In the genomic region with DNA sequence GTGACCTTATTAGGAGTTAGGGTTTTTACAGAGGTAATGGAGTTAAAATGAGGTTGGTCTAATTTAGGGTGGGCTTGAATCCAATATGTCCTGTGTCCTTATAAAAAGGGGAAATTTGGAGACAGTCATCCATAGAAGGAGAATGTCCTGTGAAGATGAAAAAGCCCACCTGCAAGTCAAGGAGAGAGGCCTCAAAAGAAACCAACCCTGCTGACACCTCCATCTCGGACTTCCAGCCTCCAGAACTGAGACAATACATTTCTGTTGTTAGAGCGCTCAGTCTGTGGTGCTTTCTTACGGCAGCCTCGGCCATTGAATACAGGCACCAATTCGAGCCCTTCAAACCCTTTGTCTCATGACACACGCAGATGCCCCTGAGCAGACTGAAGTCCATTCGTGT, we compare ENCODE assay signal across 27 cellular contexts. TPM values are rescaled to one million over a fixed set of nuclear protein-coding genes. Genes with fewer than 3 reads are reported as not detected.
A peak's percentile ranks its signal among the peaks of the same experiment; 100 is the strongest.
DNase-seq lines count a peak whose midpoint lies in the region; ATAC-seq, FAIRE-seq and TF ChIP-seq lines count a peak whose summit lies in the region.
"Had no signal": no experiment of that assay in that cellular context is flagged by ENCODE, and none has a peak within 500 bp of the region (broad histone marks: within the 10 kb centered on the region; RNA-seq: fewer than 3 reads in every experiment).

No MANE protein-coding gene starts in this region.

- TF ChIP-seq POLR2A in IMR-90 (IDR thresholded peaks at IDR 0.05; ENCODE audit: low read depth, low read length) = no peak
- TF ChIP-seq POLR2A in K562 (conservative IDR thresholded peaks at IDR 0.05) = no peak

- H2BK20ac ChIP-seq in IMR-90 (ENCODE audit: low read depth, low read length) = peak overlapping the region; percentile 41

- H2AFZ ChIP-seq in IMR-90 (replicated peaks; ENCODE audit: low read length, poor library complexity) (no peak overlapping the region), K562 (ENCODE audit: low read depth, low read length) (no peak overlapping the region)

- peak overlapping the region; percentile 79 for H2BK120ac ChIP-seq in IMR-90 (ENCODE audit: low read depth, low read length)

- no peak overlapping the region for H3K23ac ChIP-seq in IMR-90 (ENCODE audit: low read depth, low read length)

- DNase-seq in IMR-90 (no peak), K562 (ENCODE audit: extremely low read depth in 1 of 4, low spot score in 3 of 4) (no peak), CD14-positive monocyte (ENCODE audit: low spot score) (no peak)
- DNase-seq in central memory CD4-positive, alpha-beta T cell = no peak
- DNase-seq: 8988T; ACHN; BE2C; C1 segment of cervical spinal cord; Caco-2; Calu3; CD4-positive, alpha-beta T cell; CD8-positive, alpha-beta T cell; DMS79; DND-41; EL; GDM1 had no signal

- peak overlapping the region; percentile 69; the same call in 1 of the 2 replicates for H3K4ac ChIP-seq in IMR-90 (ENCODE audit: low read depth, low read length)

- H3K27ac ChIP-seq in HEK293 (ENCODE audit: extremely low read depth, low read depth, low read length) = no peak overlapping the region
- H3K27ac ChIP-seq in IMR-90 (ENCODE audit: insufficient read depth, low read length) = no peak overlapping the region
- H3K27ac ChIP-seq in K562 (ENCODE audit: extremely low read depth, low read depth, low read length) = no peak overlapping the region
- H3K27ac ChIP-seq: BLaER1 had no signal

- no peak overlapping the region for H4K5ac ChIP-seq in IMR-90 (ENCODE audit: low read depth, low read length)

- H2AK9ac ChIP-seq in IMR-90 (replicated peaks; ENCODE audit: low read depth, low read length, poor library complexity) = no peak overlapping the region

- dilution Hi-C loops in IMR-90 (cut with HindIII; ENCODE audit: low sequenced_read_pairs, unreplicated experiment) = no loop called here

- H3K4me3 ChIP-seq in HEK293 (ENCODE audit: low read depth, low read length) = no peak overlapping the region
- H3K4me3 ChIP-seq in IMR-90 (ENCODE audit: insufficient read depth, low read depth, low read length) = no peak overlapping the region
- no peak overlapping the region for H3K4me3 ChIP-seq in K562
- H3K4me3 ChIP-seq: BLaER1, GM12878 had no signal

- H3K9me3 ChIP-seq in HEK293 (ENCODE audit: control insufficient read depth, insufficient read depth, low read depth, low read length) (no peaks in the 10 kb centered on the region), IMR-90 (ENCODE audit: control insufficient read depth, insufficient read depth, low read length) (0 out of 2 replicates have a peak, but pooled peaks cover 3% of the 10 kb centered on the region), K562 (replicated peaks; ENCODE audit: control insufficient read depth, insufficient read depth, low read depth, low read length) (no peaks in the 10 kb centered on the region)
- H3K9me3 ChIP-seq: BE2C had no signal

- H2AK5ac ChIP-seq in IMR-90 (ENCODE audit: low read depth, low read length) = peak overlapping the region; percentile 56; the same call in 1 of the 2 replicates

- H3K14ac ChIP-seq in IMR-90 (replicated peaks; ENCODE audit: low read depth, low read length) = no peak overlapping the region

- BruUV-seq in IMR-90 (replicated peaks; lab: Mats Ljungman, UMichigan) (no TSS peak), K562 (replicated peaks; lab: Mats Ljungman, UMichigan) (no TSS peak)

- H4K91ac ChIP-seq in IMR-90 (ENCODE audit: insufficient read depth, low read depth, low read length) = peak overlapping the region; percentile 20

- no peak for FAIRE-seq in K562 (lab: Jason Lieb, UNC)
- FAIRE-seq: A204.1, D721Med, GM12878, GM12892, GM18507 had no signal

- 0 out of 4 replicates have a peak overlapping the region, but pooled peaks of 1 of the 2 experiments have one; percentile 6 for H4K8ac ChIP-seq in IMR-90 (ENCODE audit: low read depth in 2 of 2, low read length in 2 of 2)

- H3K4me3 Mint-ChIP-seq in CD14-positive monocyte = no peak overlapping the region
- H3K4me3 Mint-ChIP-seq: CD4-positive, alpha-beta T cell; CD8-positive, alpha-beta T cell had no signal

- peak overlapping the region; percentile 74; the same call in 1 of the 2 replicates for H3K18ac ChIP-seq in IMR-90 (ENCODE audit: low read depth, low read length)

- H2BK15ac ChIP-seq in IMR-90 (ENCODE audit: low read depth, low read length) = peak overlapping the region; percentile 54; the same call in 1 of the 3 replicates

- POLR2A ChIA-PET in HEK293 (lab: Yijun Ruan, JAX) = no interaction called here
- POLR2A ChIA-PET in IMR-90 (lab: Charles Lee; ENCODE audit: unreplicated experiment) = no interaction called here
- POLR2A ChIA-PET in K562 (lab: Yijun Ruan, JAX) = interaction anchor here (0.6 to 0.7 kb wide), 2 partner anchors 583 to 915 kb away, joined by 3 read pairs; no protein-coding TSS in a partner anchor

- CTCF ChIA-PET in HEK293 (lab: Yijun Ruan, JAX) (interaction anchor here (0.6 kb wide), 1 partner anchor 1210 kb away, joined by 3 read pairs; no protein-coding TSS in a partner anchor), IMR-90 (lab: Yijun Ruan, JAX) (interaction anchor here (0.6 kb wide), 1 partner anchor 106 kb away, joined by 3 read pairs; no protein-coding TSS in a partner anchor), K562 (lab: Yijun Ruan, JAX; ENCODE audit: low intra/inter-chr PET ratio) (no interaction called here)

- H3K56ac ChIP-seq in IMR-90 (ENCODE audit: extremely low read depth, insufficient read depth, low read length) = no peak overlapping the region

- TF ChIP-seq RAD21 in IMR-90 (IDR thresholded peaks at IDR 0.05; ENCODE audit: low read length) (no peak), K562 (CRISPR knock-in tag; conservative IDR thresholded peaks at IDR 0.05 in 1 of 2, IDR thresholded peaks at IDR 0.05 in 1 of 2) (no peak)

- H3K27me3 Mint-ChIP-seq in CD14-positive monocyte (ENCODE audit: low read depth in 3 of 3) = peaks cover 20 to 30% (median 20%) of the 10 kb centered on the region in 3 donors

- no peaks in the 10 kb centered on the region for H4K20me1 ChIP-seq in IMR-90 (ENCODE audit: insufficient read depth, low read length)
- H4K20me1 ChIP-seq in K562 (replicated peaks; ENCODE audit: control insufficient read depth, insufficient read depth, low read length) = no peaks in the 10 kb centered on the region; the same call in 1 of the 2 replicates
- H4K20me1 ChIP-seq: BLaER1 had no signal

- no peak overlapping the region for H3K27ac Mint-ChIP-seq in CD14-positive monocyte
- H3K27ac Mint-ChIP-seq: CD4-positive, alpha-beta T cell; CD8-positive, alpha-beta T cell had no signal

- H3K79me1 ChIP-seq in IMR-90 (ENCODE audit: low read depth in 1 of 2, low read length in 2 of 2) = no peaks in the 10 kb centered on the region

- no peak for TF ChIP-seq EP300 in K562 (IDR thresholded peaks at IDR 0.05; ENCODE audit: low read length)

- no peak overlapping the region for H2BK5ac ChIP-seq in IMR-90 (ENCODE audit: low read depth, low read length, poor library complexity, severe bottlenecking)

- H3K4me1 Mint-ChIP-seq in CD14-positive monocyte = no peaks in the 10 kb centered on the region

- no peak overlapping the region for H3K9ac ChIP-seq in IMR-90 (ENCODE audit: low read depth, low read length)
- no peak overlapping the region for H3K9ac ChIP-seq in K562 (ENCODE audit: insufficient read depth in 1 of 2, low read depth in 2 of 2, low read length in 2 of 2)
- H3K9ac ChIP-seq: BLaER1 had no signal

- no peak overlapping the region for H3K4me2 ChIP-seq in IMR-90 (ENCODE audit: low read depth, low read length)
- no peak overlapping the region for H3K4me2 ChIP-seq in K562 (ENCODE audit: insufficient read depth, low read length)
- H3K4me2 ChIP-seq: BLaER1 had no signal

- H3K4me1 ChIP-seq in HEK293 (ENCODE audit: control insufficient read depth, insufficient read depth, low read length) (no peaks in the 10 kb centered on the region), IMR-90 (ENCODE audit: control insufficient read depth, insufficient read depth, low read length) (peaks cover 12% of the 10 kb centered on the region), K562 (replicated peaks in 1 of 2; ENCODE audit: control insufficient read depth in 2 of 2, insufficient read depth in 2 of 2, low read length in 2 of 2) (no peaks in the 10 kb centered on the region; a peak in 1 of 5 replicates)
- H3K4me1 ChIP-seq: BE2C, Caco-2 had no signal

- H3K9me1 ChIP-seq in IMR-90 (ENCODE audit: insufficient read depth, low read length) = peaks cover 9% of the 10 kb centered on the region; the same call in 1 of the 2 replicates
- H3K9me1 ChIP-seq in K562 (ENCODE audit: control insufficient read depth, insufficient read depth, low read length) = no peaks in the 10 kb centered on the region

- no peak for TF ChIP-seq CTCF in HEK293 (tag by site-specific recombination; IDR thresholded peaks at IDR 0.05)
- no peak for TF ChIP-seq CTCF in IMR-90 (conservative IDR thresholded peaks at IDR 0.05; ENCODE audit: low read depth, low read length)
- TF ChIP-seq CTCF in K562 (IDR thresholded peaks at IDR 0.05 in 2 of 3, conservative IDR thresholded peaks at IDR 0.05 in 1 of 3; ENCODE audit: insufficient read depth in 2 of 3, low read depth in 1 of 3, low read length in 3 of 3) = no peak
- TF ChIP-seq CTCF in CD14-positive monocyte (IDR thresholded peaks at IDR 0.05) = no peak

- no peaks in the 10 kb centered on the region for H3K36me3 ChIP-seq in HEK293 (ENCODE audit: control insufficient read depth in 2 of 2, insufficient read depth in 1 of 2, low read length in 2 of 2)
- H3K36me3 ChIP-seq in IMR-90 (ENCODE audit: control insufficient read depth, insufficient read depth, low read length) = no peaks in the 10 kb centered on the region
- H3K36me3 ChIP-seq in K562 (ENCODE audit: control insufficient read depth, insufficient read depth, low read length) = no peaks in the 10 kb centered on the region
- H3K36me3 ChIP-seq: BE2C, BLaER1 had no signal

- no peaks in the 10 kb centered on the region for H3K79me2 ChIP-seq in K562 (ENCODE audit: control insufficient read depth, insufficient read depth, low read length)

- 90% methylated on average over 4 of the region's 7 CpGs; no CpG with 5 or more reads in 1 of the 2 experiments for WGBS in IMR-90 (ENCODE audit: extremely low coverage in 2 of 2, insufficient read length in 1 of 2), 2 experiments
- under 1% methylated on average over 7 of the region's 7 CpGs for WGBS in K562 (ENCODE audit: insufficient coverage, low coverage, missing lambda C conversion rate)

- no peaks in the 10 kb centered on the region for H3K36me3 Mint-ChIP-seq in CD14-positive monocyte
- H3K36me3 Mint-ChIP-seq: CD8-positive, alpha-beta T cell had no signal

- peaks cover 0 to 7% (median 0%) of the 10 kb centered on the region in 7 donors for H3K9me3 Mint-ChIP-seq in CD14-positive monocyte
- H3K9me3 Mint-ChIP-seq: CD4-positive, alpha-beta T cell; CD8-positive, alpha-beta T cell had no signal

- no peak for ATAC-seq in IMR-90 (ENCODE audit: low read depth)
- peak; percentile 32; the same call in 1 of the 3 replicates for ATAC-seq in K562
- ATAC-seq: CD8-positive, alpha-beta T cell; GM12878 had no signal

- intact Hi-C loops in IMR-90 (cut with micrococcal nuclease) = no loop called here
- intact Hi-C loops in K562 (cut with micrococcal nuclease) = no loop called here
- intact Hi-C loops in CD14-positive monocyte (cut with micrococcal nuclease) = no loop called here

- H3K27me3 ChIP-seq in IMR-90 (ENCODE audit: control insufficient read depth, insufficient read depth, low read length) (0 out of 2 replicates have a peak, but pooled peaks cover 1% of the 10 kb centered on the region), K562 (ENCODE audit: control insufficient read depth in 2 of 2, insufficient read depth in 2 of 2, low read length in 2 of 2) (peaks cover 45 to 63% of the 10 kb centered on the region in 2 experiments)
- H3K27me3 ChIP-seq: BE2C, BLaER1 had no signal

- in situ Hi-C loops in IMR-90 (cut with MboI; ENCODE audit: low sequenced_read_pairs) (no loop called here), K562 (cut with MboI) (no loop called here)

RNA-seq across cellular contexts. Expression of a gene that starts 43.8 kb away (rescaled TPM):
- total RNA-seq in IMR-90 (2012; rRNA removed) = not detected in 2 replicates
- polyA plus RNA-seq in IMR-90 (2012; rRNA removed) = not detected in 2 replicates
- not detected in 2 replicates for polyA plus RNA-seq in IMR-90 (2012; cell fraction: cytosol; rRNA removed)
- polyA plus RNA-seq in IMR-90 (2012; cell fraction: nucleus; rRNA removed; ENCODE audit: low replicate concordance) = 0.78 and 1.9 TPM in 2 replicates
- total RNA-seq in K562 (2011; cell fraction: chromatin; rRNA removed; ENCODE audit: low replicate concordance) = not detected in 2 replicates
- total RNA-seq in K562 (2011; cell fraction: nucleolus; rRNA removed) = not detected in 2 replicates
- total RNA-seq in K562 (2011; cell fraction: nucleoplasm; rRNA removed) = not detected in 2 replicates
- 0.36 TPM in 1 of 2 replicates, not detected in the other for total RNA-seq in K562 (2014; rRNA removed)
- total RNA-seq in K562 (2014; rRNA removed; fragmentation: Illumina TruSeq; extraction: Trizol) = not detected in 2 replicates
- total RNA-seq in K562 (2015; rRNA removed; fragmentation: Illumina TruSeq; extraction: Trizol) = 0.15 TPM in 1 of 2 replicates, not detected in the other
- not detected in 2 replicates for total RNA-seq in K562 (2021)
- 0.07 TPM in 1 of 2 replicates, not detected in the other for polyA plus RNA-seq in K562 (2011; rRNA removed)
- polyA plus RNA-seq in K562 (2011; cell fraction: cytosol; rRNA removed) = 0.16 TPM in 1 of 2 replicates, not detected in the other
- 0.11 and 0.18 TPM in 2 replicates for polyA plus RNA-seq in K562 (2011; cell fraction: nucleus; rRNA removed)
- polyA plus RNA-seq in K562 (2012) = 0.08 and 0.14 TPM in 2 replicates
- polyA plus RNA-seq in K562 (2014; fragmentation: Illumina TruSeq; extraction: Trizol) = 0.07 TPM in 1 of 2 replicates, not detected in the other
- polyA plus RNA-seq in K562 (2014; fragmentation: Nextera tagmentation; extraction: Ambion mirVana) = not detected
- not detected in 2 replicates for polyA plus RNA-seq in K562 (2014; rRNA removed)
- polyA minus RNA-seq in K562 (2011; rRNA and poly(A)+ RNA removed) = not detected in 2 replicates
- polyA minus RNA-seq in K562 (2011; cell fraction: cytosol; rRNA and poly(A)+ RNA removed) = not detected in 2 replicates
- not detected in 2 replicates for polyA minus RNA-seq in K562 (2011; cell fraction: nucleus; rRNA and poly(A)+ RNA removed)
- polyA plus RNA-seq in CD14-positive monocyte = not detected
- total RNA-seq: A673; CD4-positive, alpha-beta T cell; CD8-positive, alpha-beta T cell; Daoy; G401; GM12878 had no signal
- polyA plus RNA-seq: AG04450 had no signal

RNA-seq across cellular contexts. Expression of a gene that starts 47.3 kb away (rescaled TPM):
- 3.8 and 9.7 TPM in 2 replicates for total RNA-seq in IMR-90 (2012; rRNA removed)
- 1.8 and 2.3 TPM in 2 replicates for polyA plus RNA-seq in IMR-90 (2012; rRNA removed)
- 0.31 and 0.35 TPM in 2 replicates for polyA plus RNA-seq in IMR-90 (2012; cell fraction: cytosol; rRNA removed)
- 0.41 and 2.7 TPM in 2 replicates for polyA plus RNA-seq in IMR-90 (2012; cell fraction: nucleus; rRNA removed; ENCODE audit: low replicate concordance)
- 9.4 and 42.2 TPM in 2 replicates for total RNA-seq in K562 (2011; cell fraction: chromatin; rRNA removed; ENCODE audit: low replicate concordance)
- 6.0 and 8.4 TPM in 2 replicates for total RNA-seq in K562 (2011; cell fraction: nucleolus; rRNA removed)
- 19.9 and 28.9 TPM in 2 replicates for total RNA-seq in K562 (2011; cell fraction: nucleoplasm; rRNA removed)
- 7.8 and 8.2 TPM in 2 replicates for total RNA-seq in K562 (2014; rRNA removed)
- 13.6 and 14.4 TPM in 2 replicates for total RNA-seq in K562 (2014; rRNA removed; fragmentation: Illumina TruSeq; extraction: Trizol)
- 10.7 and 11.2 TPM in 2 replicates for total RNA-seq in K562 (2015; rRNA removed; fragmentation: Illumina TruSeq; extraction: Trizol)
- 10.3 and 10.5 TPM in 2 replicates for total RNA-seq in K562 (2021)
- 15.9 and 18.4 TPM in 2 replicates for polyA plus RNA-seq in K562 (2011; rRNA removed)
- 2.7 and 11.3 TPM in 2 replicates for polyA plus RNA-seq in K562 (2011; cell fraction: cytosol; rRNA removed)
- 8.0 and 22.9 TPM in 2 replicates for polyA plus RNA-seq in K562 (2011; cell fraction: nucleus; rRNA removed)
- polyA plus RNA-seq in K562 (2012) = 6.5 and 7.3 TPM in 2 replicates
- 6.9 and 9.5 TPM in 2 replicates for polyA plus RNA-seq in K562 (2014; fragmentation: Illumina TruSeq; extraction: Trizol)
- polyA plus RNA-seq in K562 (2014; fragmentation: Nextera tagmentation; extraction: Ambion mirVana) = 1 to 10 TPM; 3.6 to 4.3 TPM
- polyA plus RNA-seq in K562 (2014; rRNA removed) = 6.0 and 8.2 TPM in 2 replicates
- polyA minus RNA-seq in K562 (2011; rRNA and poly(A)+ RNA removed) = 22.1 and 31.4 TPM in 2 replicates
- 12.0 and 16.3 TPM in 2 replicates for polyA minus RNA-seq in K562 (2011; cell fraction: cytosol; rRNA and poly(A)+ RNA removed)
- 5.0 and 16.2 TPM in 2 replicates for polyA minus RNA-seq in K562 (2011; cell fraction: nucleus; rRNA and poly(A)+ RNA removed)
- 1 to 10 TPM; 5.2 to 6.7 TPM for polyA plus RNA-seq in CD14-positive monocyte
